In genomic region chr1:211381481-211382181, GRCh38 we compare ENCODE assay signal across 9 cellular contexts. TPM values are rescaled to one million over a fixed set of nuclear protein-coding genes. Genes with fewer than 3 reads are reported as not detected.
DNase-seq lines count a peak whose midpoint lies in the region; ATAC-seq, FAIRE-seq and TF ChIP-seq lines count a peak whose summit lies in the region.
"Had no signal": no experiment of that assay in that cellular context is flagged by ENCODE, and none has a peak within 500 bp of the region (broad histone marks: within the 10 kb centered on the region; RNA-seq: fewer than 3 reads in every experiment).

No MANE protein-coding gene starts in this region.

- H3K4me1 ChIP-seq in GM12878 (ENCODE audit: control insufficient read depth, insufficient read depth, low read length): peaks cover 7% of the 10 kb centered on the region
- H3K4me1 ChIP-seq in effector memory CD4-positive, alpha-beta T cell (ENCODE audit: control insufficient read depth, insufficient read depth, low read length, poor library complexity, severe bottlenecking): no peaks in the 10 kb centered on the region

- peak overlapping the region; percentile 95; the same call in 1 of the 2 replicates for H3K27ac ChIP-seq in GM12878 (ENCODE audit: control insufficient read depth, insufficient read depth)
- H3K27ac ChIP-seq in effector memory CD4-positive, alpha-beta T cell (ENCODE audit: insufficient read depth, low read length, poor library complexity, severe bottlenecking): no peak overlapping the region

- H3K36me3 Mint-ChIP-seq in Calu3 (ENCODE audit: insufficient read depth, unreplicated experiment): peaks cover 20% of the 10 kb centered on the region
- H3K36me3 Mint-ChIP-seq in naive thymus-derived CD8-positive, alpha-beta T cell: peaks cover 0 to 5% (median under 1%) of the 10 kb centered on the region in 3 donors

- TF ChIP-seq CTCF in Calu3 (IDR thresholded peaks at IDR 0.05; ENCODE audit: unreplicated experiment) (no peak), GM12878 (IDR thresholded peaks at IDR 0.05 in 2 of 3, conservative IDR thresholded peaks at IDR 0.05 in 1 of 3; ENCODE audit: control insufficient read depth in 2 of 3, extremely low read depth in 1 of 3, insufficient read depth in 1 of 3, low read depth in 3 of 3, low read length in 3 of 3) (no peak)

- H2AFZ ChIP-seq in GM12878 (ENCODE audit: control insufficient read depth, low read depth, low read length): peak overlapping the region; percentile 71; the same call in 1 of the 2 replicates

- peak overlapping the region; percentile 100 for H3K27ac Mint-ChIP-seq in Calu3 (ENCODE audit: unreplicated experiment)
- peak overlapping the region; percentile 44 to 99 (median 96) for H3K27ac Mint-ChIP-seq in naive thymus-derived CD8-positive, alpha-beta T cell

- H4K20me1 ChIP-seq in GM12878 (ENCODE audit: control insufficient read depth, insufficient read depth): no peaks in the 10 kb centered on the region

- FAIRE-seq in GM12878 (lab: Jason Lieb, UNC): peak; percentile 75

- H3K27me3 ChIP-seq in GM12878 (replicated peaks in 1 of 2; ENCODE audit: control insufficient read depth in 2 of 2, insufficient read depth in 2 of 2, low read length in 1 of 2): no peaks in the 10 kb centered on the region
- H3K27me3 ChIP-seq in effector memory CD4-positive, alpha-beta T cell (replicated peaks; ENCODE audit: control insufficient read depth, insufficient read depth, low read length, poor library complexity, severe bottlenecking): no peaks in the 10 kb centered on the region

- SMC1A ChIA-PET in GM12878 (lab: Charles Lee; ENCODE audit: uncharacterized antibody, unreplicated experiment): interaction anchor here (1.0 to 2.6 kb wide), 6 partner anchors 43 to 59 kb away, joined by 3 to 12 read pairs (median 6); no protein-coding TSS in a partner anchor

- H3K9me3 ChIP-seq in GM12878 (replicated peaks; ENCODE audit: control insufficient read depth, insufficient read depth, low read length): no peaks in the 10 kb centered on the region
- H3K9me3 ChIP-seq in effector memory CD4-positive, alpha-beta T cell (ENCODE audit: control insufficient read depth, low read length): no peaks in the 10 kb centered on the region

- peak overlapping the region; percentile 61 for H3K4me2 ChIP-seq in GM12878 (ENCODE audit: control insufficient read depth, insufficient read depth)

- no peak for TF ChIP-seq POLR2A in GM12878 (IDR thresholded peaks at IDR 0.05; ENCODE audit: low read depth, low read length)

- peak overlapping the region; percentile 94 for H3K4me3 Mint-ChIP-seq in Calu3 (ENCODE audit: low read depth, unreplicated experiment)
- peak overlapping the region; percentile 78 to 97 (median 94) for H3K4me3 Mint-ChIP-seq in naive thymus-derived CD8-positive, alpha-beta T cell

- H3K36me3 ChIP-seq in GM12878 (ENCODE audit: control insufficient read depth in 2 of 2, insufficient read depth in 2 of 2, low read length in 1 of 2): no peaks in the 10 kb centered on the region; a peak in 1 of 4 replicates
- peaks cover 4% of the 10 kb centered on the region for H3K36me3 ChIP-seq in effector memory CD4-positive, alpha-beta T cell (ENCODE audit: control insufficient read depth, insufficient read depth, low read length)

- RAD21 ChIA-PET in GM12878 (lab: Charles Lee; ENCODE audit: unreplicated experiment): interaction anchor here (0.9 to 2.2 kb wide), 4 partner anchors 34 to 58 kb away, joined by 3 to 5 read pairs (median 4); no protein-coding TSS in a partner anchor

- TF ChIP-seq RAD21 in GM12878 (IDR thresholded peaks at IDR 0.05; ENCODE audit: insufficient read depth, low read depth, low read length): no peak

- H3K9me3 Mint-ChIP-seq in Calu3 (ENCODE audit: low read depth, unreplicated experiment): no peaks in the 10 kb centered on the region
- H3K9me3 Mint-ChIP-seq in naive thymus-derived CD8-positive, alpha-beta T cell: no peaks in the 10 kb centered on the region

- CTCF ChIA-PET in Calu3 (lab: Charles Lee): no interaction called here
- CTCF ChIA-PET in GM12878 (lab: Yijun Ruan, JAX): interaction anchor here (0.6 to 2.2 kb wide), 3 partner anchors 57 to 95 kb away, joined by 3 to 10 read pairs (median 4); no protein-coding TSS in a partner anchor

- in situ Hi-C loops in GM12878 (cut with MboI): no loop called here

- H3K27me3 Mint-ChIP-seq in Calu3 (ENCODE audit: unreplicated experiment): no peaks in the 10 kb centered on the region
- no peaks in the 10 kb centered on the region for H3K27me3 Mint-ChIP-seq in naive thymus-derived CD8-positive, alpha-beta T cell

- no peak overlapping the region for H3K9ac ChIP-seq in GM12878 (ENCODE audit: control insufficient read depth, insufficient read depth, low read length)

- intact Hi-C loops in Calu3 (cut with micrococcal nuclease; ENCODE audit: unreplicated experiment): loop anchor here (2.0 to 10.0 kb wide), 3 partner anchors 59 to 1727 kb away; partner anchors contain the start of gene LAMB3
- intact Hi-C loops in GM12878 (cut with micrococcal nuclease; ENCODE audit: unreplicated experiment): loop anchor here (2.0 to 5.0 kb wide), 2 partner anchors 55 to 131 kb away; partner anchors contain the start of gene TRAF5

- DNase-seq in Calu3 (no peak), GM12878 (ENCODE audit: low read depth, low spot score) (no peak), NCI-H2081 (lab: John Stamatoyannopoulos, UW) (no peak)
- DNase-seq in naive thymus-derived CD8-positive, alpha-beta T cell: peak in 1 of 10 donors; percentile 15
- DNase-seq in activated CD8-positive, alpha-beta memory T cell treated with anti-CD3 and anti-CD28 coated beads, Interleukin-2, amount 50 U/mL, for 48 hours: no peak
- no peak for DNase-seq in effector memory CD4-positive, alpha-beta T cell
- DNase-seq: activated CD4-positive, alpha-beta T cell treated with anti-CD3 and anti-CD28 coated beads, Interleukin-2, amount 50 U/mL, for 4 hours had no signal

- POLR2A ChIA-PET in GM12878 (lab: Charles Lee): interaction anchor here (1.0 to 1.7 kb wide), 3 partner anchors 35 to 54 kb away, joined by 4 to 9 read pairs (median 4); no protein-coding TSS in a partner anchor
- POLR2A ChIA-PET in naive thymus-derived CD8-positive, alpha-beta T cell (lab: Charles Lee): interaction anchor here (0.8 to 2.7 kb wide), 4 partner anchors 35 to 904 kb away, joined by 3 to 23 read pairs (median 4); partner anchors contain the start of gene TRAF5

- WGBS in GM12878 (ENCODE audit: insufficient coverage, insufficient replicate concordance, low lambda C conversion rate, missing lambda C conversion rate): 35% methylated on average over 5 of the region's 5 CpGs

- H3K4me3 ChIP-seq in GM12878: peak overlapping the region; percentile 76
- H3K4me3 ChIP-seq in effector memory CD4-positive, alpha-beta T cell (ENCODE audit: insufficient read depth, low read depth, low read length, poor library complexity, severe bottlenecking): no peak overlapping the region

- ATAC-seq in HG02870 (IDR thresholded peaks at IDR 0.05; ENCODE audit: unreplicated experiment) (peak; percentile 40), GM12878 (peak; percentile 22), HG03280 (IDR thresholded peaks at IDR 0.05; ENCODE audit: unreplicated experiment) (no peak)
- ATAC-seq in naive thymus-derived CD8-positive, alpha-beta T cell: no peak

- peaks cover 13% of the 10 kb centered on the region for H3K4me1 Mint-ChIP-seq in Calu3 (ENCODE audit: low read depth, unreplicated experiment)
- peaks cover 14 to 26% (median 24%) of the 10 kb centered on the region in 4 donors for H3K4me1 Mint-ChIP-seq in naive thymus-derived CD8-positive, alpha-beta T cell

- BruUV-seq in Calu3 (replicated peaks; lab: Mats Ljungman, UMichigan) (no TSS peak), GM12878 (replicated peaks; lab: Mats Ljungman, UMichigan) (no TSS peak)

- peaks cover 12% of the 10 kb centered on the region for H3K79me2 ChIP-seq in GM12878 (ENCODE audit: control insufficient read depth, insufficient read depth, low read length)

- TF ChIP-seq EP300 in GM12878 (IDR thresholded peaks at IDR 0.05; ENCODE audit: borderline replicate concordance in 1 of 2, control insufficient read depth in 1 of 2, low read depth in 2 of 2, low read length in 2 of 2): 0 out of 4 replicates have a peak, but pooled peaks of 1 of the 2 experiments have one; percentile 32

TF ChIP-seq in GM12878, 131 proteins besides CTCF, POLR2A, EP300 and RAD21 (continues in another document):
- TF ChIP-seq ZNF207 (IDR thresholded peaks at IDR 0.05; ENCODE audit: borderline replicate concordance) (no peak), CEBPB (IDR thresholded peaks at IDR 0.05; ENCODE audit: borderline replicate concordance in 1 of 2, low read depth in 2 of 2, low read length in 2 of 2) (no peak), SUPT20H (IDR thresholded peaks at IDR 0.05; ENCODE audit: borderline replicate concordance, control insufficient read depth, low read depth, low read length) (no peak), NFXL1 (IDR thresholded peaks at IDR 0.05; ENCODE audit: borderline replicate concordance) (no peak), CREB1 (IDR thresholded peaks at IDR 0.05; ENCODE audit: low read depth) (peak; percentile 24; the same call in 1 of the 2 replicates), ATF7 (IDR thresholded peaks at IDR 0.05; ENCODE audit: low read depth) (peak; percentile 21; the same call in 1 of the 2 replicates), BMI1 (IDR thresholded peaks at IDR 0.05; ENCODE audit: borderline replicate concordance) (no peak), HDGF (IDR thresholded peaks at IDR 0.05) (no peak), SP1 (IDR thresholded peaks at IDR 0.05; ENCODE audit: low read depth, low read length) (no peak), RFX5 (IDR thresholded peaks at IDR 0.05; ENCODE audit: low read depth, low read length) (no peak)

RNA-seq across cellular contexts. Expression of gene TRAF5, which starts 55.0 kb away (rescaled TPM):
- 13.7 and 15.2 TPM in 2 replicates for total RNA-seq in Calu3 (2022)
- 149 and 152 TPM in 2 replicates for total RNA-seq in GM12878 (2013; cell fraction: nucleolus; rRNA removed)
- total RNA-seq in GM12878 (2014; rRNA removed): 35.3 and 36.1 TPM in 2 replicates
- total RNA-seq in GM12878 (2014; rRNA removed; fragmentation: Illumina TruSeq; extraction: Trizol): 25.0 and 26.5 TPM in 2 replicates
- total RNA-seq in GM12878 (2021): 25.7 and 27.6 TPM in 2 replicates
- 17.0 TPM for polyA plus RNA-seq in GM12878 (2011; ENCODE audit: low read depth)
- polyA plus RNA-seq in GM12878 (2011; rRNA removed): 36.5 and 49.7 TPM in 2 replicates
- polyA plus RNA-seq in GM12878 (2011; cell fraction: cytosol; rRNA removed): 23.0 TPM in 2 replicates
- 96.9 and 102 TPM in 2 replicates for polyA plus RNA-seq in GM12878 (2011; cell fraction: nucleus; rRNA removed)
- 18.6 and 25.1 TPM in 2 replicates for polyA plus RNA-seq in GM12878 (2012)
- 36.4 and 48.6 TPM in 2 replicates for polyA plus RNA-seq in GM12878 (2014; fragmentation: Illumina TruSeq; extraction: Trizol)
- 10 to 100 TPM; 10.6 to 11.8 TPM for polyA plus RNA-seq in GM12878 (2014; fragmentation: Nextera tagmentation; extraction: Ambion mirVana)
- 30.8 and 34.4 TPM in 2 replicates for polyA plus RNA-seq in GM12878 (2014; rRNA removed)
- 10 to 100 TPM; 16.7 to 19.7 TPM for polyA plus RNA-seq in GM12878 (2016; fragmentation: Nextera tagmentation; extraction: Ambion mirVana)
- 24.5 and 25.3 TPM in 2 replicates for polyA minus RNA-seq in GM12878 (2011; rRNA and poly(A)+ RNA removed)
- polyA minus RNA-seq in GM12878 (2011; cell fraction: cytosol; rRNA and poly(A)+ RNA removed): 8.7 and 9.8 TPM in 2 replicates
- 45.0 and 64.3 TPM in 2 replicates for polyA minus RNA-seq in GM12878 (2011; cell fraction: nucleus; rRNA and poly(A)+ RNA removed)
- total RNA-seq in naive thymus-derived CD8-positive, alpha-beta T cell: 10 to 100 TPM; 72.4 to 74.3 TPM
- 10 to 100 TPM; 18.2 to 32.5 (median 18.5) TPM for polyA plus RNA-seq in naive thymus-derived CD8-positive, alpha-beta T cell

Comparison
In these comparisons a context has a peak if more than half of its experiments do, and no peak if none do; other contexts are left out.
1. ATAC-seq: peak in HG02870 (single experiment) and GM12878 (single experiment); none in naive thymus-derived CD8-positive, alpha-beta T cell (0 of 2) and HG03280 (single experiment).